ENCODE assay signal across 25 cellular contexts in genomic region chr2:147952118-147952517, GRCh38.
DNase-seq lines count a peak whose midpoint lies in the region; ATAC-seq, FAIRE-seq and TF ChIP-seq lines count a peak whose summit lies in the region.
"Had no signal": no experiment of that assay in that cellular context is flagged by ENCODE, and none has a peak within 500 bp of the region (broad histone marks: within the 10 kb centered on the region; RNA-seq: fewer than 3 reads in every experiment).

No MANE protein-coding gene starts in this region.

- H3K9me3 ChIP-seq in HepG2 (ENCODE audit: low read length): no peaks in the 10 kb centered on the region
- no peaks in the 10 kb centered on the region for H3K9me3 ChIP-seq in right lobe of liver
- H3K9me3 ChIP-seq in K562 (replicated peaks; ENCODE audit: control insufficient read depth, insufficient read depth, low read depth, low read length): no peaks in the 10 kb centered on the region
- H3K9me3 ChIP-seq: BE2C, BLaER1 had no signal

- H2AFZ ChIP-seq in HepG2 (ENCODE audit: low read length): no peak overlapping the region
- H2AFZ ChIP-seq in K562 (ENCODE audit: low read depth, low read length): no peak overlapping the region

- TF ChIP-seq RAD21 in HepG2 (CRISPR knock-in tag; IDR thresholded peaks at IDR 0.05) (no peak), K562 (CRISPR knock-in tag; conservative IDR thresholded peaks at IDR 0.05 in 1 of 2, IDR thresholded peaks at IDR 0.05 in 1 of 2) (no peak)

- H3K27ac Mint-ChIP-seq in stimulated activated effector memory CD8-positive, alpha-beta T cell treated with anti-CD3 and anti-CD28 coated beads, Interleukin-12 subunit alpha, Interleukin-12 subunit beta, amount 100 ng/mL, for 72 hours: no peak overlapping the region
- H3K27ac Mint-ChIP-seq: CD14-positive monocyte; CD4-positive, CD25-positive, alpha-beta regulatory T cell; CD8-positive, alpha-beta memory T cell had no signal

- CTCF ChIA-PET in HepG2 (lab: Yijun Ruan, JAX; ENCODE audit: low intra/inter-chr PET ratio, low total read pairs): no interaction called here
- CTCF ChIA-PET in K562 (lab: Yijun Ruan, JAX; ENCODE audit: low intra/inter-chr PET ratio): no interaction called here

- DNase-seq in HepG2 (ENCODE audit: low spot score): no peak
- DNase-seq in right lobe of liver: no peak
- no peak for DNase-seq in K562 (ENCODE audit: extremely low read depth in 1 of 4, low spot score in 3 of 4)
- DNase-seq in stimulated activated effector memory CD8-positive, alpha-beta T cell treated with anti-CD3 and anti-CD28 coated beads, Interleukin-12 subunit alpha, Interleukin-12 subunit beta, amount 100 ng/mL, for 72 hours (ENCODE audit: low spot score in 2 of 2): no peak
- DNase-seq in Right ventricle myocardium inferior (ENCODE audit: missing footprints): no peak
- DNase-seq: ACHN; BE2C; C1 segment of cervical spinal cord; CD4-positive, alpha-beta memory T cell; CD4-positive, CD25-positive, alpha-beta regulatory T cell; CD8-positive, alpha-beta memory T cell; COR-L47; DMS 273 treated with DMSO at 0.1 percent for 48 hours; DMS153; DMS53; DMS79; DND-41; EL; GDM1 had no signal

- H3K4me2 ChIP-seq in HepG2 (ENCODE audit: low read depth, low read length) (no peak overlapping the region), K562 (ENCODE audit: insufficient read depth, low read length) (no peak overlapping the region)
- H3K4me2 ChIP-seq: BLaER1 had no signal

- H3K79me2 ChIP-seq in HepG2 (ENCODE audit: insufficient read depth, low read length) (no peaks in the 10 kb centered on the region), K562 (ENCODE audit: control insufficient read depth, insufficient read depth, low read length) (no peaks in the 10 kb centered on the region)

- no peaks in the 10 kb centered on the region for H3K4me1 Mint-ChIP-seq in stimulated activated effector memory CD8-positive, alpha-beta T cell treated with anti-CD3 and anti-CD28 coated beads, Interleukin-12 subunit alpha, Interleukin-12 subunit beta, amount 100 ng/mL, for 72 hours
- H3K4me1 Mint-ChIP-seq: CD14-positive monocyte; CD4-positive, alpha-beta memory T cell; CD8-positive, alpha-beta memory T cell had no signal

- H3K36me3 ChIP-seq in HepG2 (replicated peaks in 1 of 2; ENCODE audit: control insufficient read depth in 1 of 2, insufficient read depth in 2 of 2, low read length in 2 of 2) (peaks cover 9 to 28% of the 10 kb centered on the region in 2 experiments), right lobe of liver (peaks cover 0 to 5% (median 0%) of the 10 kb centered on the region in 4 donors), K562 (ENCODE audit: control insufficient read depth, insufficient read depth, low read length) (peaks cover 24% of the 10 kb centered on the region)
- H3K36me3 ChIP-seq: BE2C had no signal

- H3K4me3 ChIP-seq in HepG2 (replicated peaks in 1 of 3; ENCODE audit: insufficient read depth in 1 of 3, low read depth in 2 of 3, low read length in 3 of 3): no peak overlapping the region
- H3K4me3 ChIP-seq in right lobe of liver: no peak overlapping the region
- H3K4me3 ChIP-seq in K562: no peak overlapping the region
- H3K4me3 ChIP-seq: BLaER1, GM12878 had no signal

- in situ Hi-C loops in HepG2 (cut with HindIII; ENCODE audit: extremely low pct_ligation_motif_present, low pct_unique_long_range_greater_than_20kb): no loop called here
- in situ Hi-C loops in K562 (cut with MboI): no loop called here

- TF ChIP-seq CTCF in HepG2 (CRISPR knock-in tag; IDR thresholded peaks at IDR 0.05): no peak
- TF ChIP-seq CTCF in right lobe of liver (IDR thresholded peaks at IDR 0.05): no peak
- no peak for TF ChIP-seq CTCF in K562 (IDR thresholded peaks at IDR 0.05 in 2 of 3, conservative IDR thresholded peaks at IDR 0.05 in 1 of 3; ENCODE audit: insufficient read depth in 2 of 3, low read depth in 1 of 3, low read length in 3 of 3)

- H3K27me3 ChIP-seq in HepG2 (ENCODE audit: control insufficient read depth in 1 of 2, insufficient read depth in 2 of 2, low read length in 2 of 2) (no peaks in the 10 kb centered on the region), right lobe of liver (no peaks in the 10 kb centered on the region), K562 (ENCODE audit: control insufficient read depth in 2 of 2, insufficient read depth in 2 of 2, low read length in 2 of 2) (no peaks in the 10 kb centered on the region)
- H3K27me3 ChIP-seq: BE2C, BLaER1 had no signal

- no peak for FAIRE-seq in HepG2 (lab: Jason Lieb, UNC)
- no peak for FAIRE-seq in K562 (lab: Jason Lieb, UNC)
- FAIRE-seq: GM12878, GM12892, GM18507 had no signal

- no peaks in the 10 kb centered on the region for H3K4me1 ChIP-seq in HepG2 (ENCODE audit: insufficient read depth, low read length)
- H3K4me1 ChIP-seq in right lobe of liver: no peaks in the 10 kb centered on the region
- no peaks in the 10 kb centered on the region for H3K4me1 ChIP-seq in K562 (replicated peaks in 1 of 2; ENCODE audit: control insufficient read depth in 2 of 2, insufficient read depth in 2 of 2, low read length in 2 of 2)
- H3K4me1 ChIP-seq: BE2C, BLaER1 had no signal

- H4K20me1 ChIP-seq in HepG2 (ENCODE audit: insufficient read depth, low read length): no peaks in the 10 kb centered on the region
- H4K20me1 ChIP-seq in K562 (replicated peaks; ENCODE audit: control insufficient read depth, insufficient read depth, low read length): no peaks in the 10 kb centered on the region
- H4K20me1 ChIP-seq: BLaER1 had no signal

- TF ChIP-seq EP300 in HepG2 (IDR thresholded peaks at IDR 0.05; ENCODE audit: low read depth in 2 of 2, low read length in 2 of 2) (no peak), HepG2 (CRISPR knock-in tag; IDR thresholded peaks at IDR 0.05; ENCODE audit: borderline replicate concordance) (no peak), K562 (IDR thresholded peaks at IDR 0.05; ENCODE audit: low read length) (no peak)

- H3K27ac ChIP-seq in HepG2 (ENCODE audit: extremely low read length, insufficient read depth, low read length) (no peak overlapping the region), right lobe of liver (no peak overlapping the region), K562 (ENCODE audit: extremely low read depth, low read depth, low read length) (no peak overlapping the region)
- H3K27ac ChIP-seq: 22Rv1, BLaER1 had no signal

- H3K4me3 Mint-ChIP-seq in stimulated activated effector memory CD8-positive, alpha-beta T cell treated with anti-CD3 and anti-CD28 coated beads, Interleukin-12 subunit alpha, Interleukin-12 subunit beta, amount 100 ng/mL, for 72 hours: no peak overlapping the region
- H3K4me3 Mint-ChIP-seq: CD14-positive monocyte; CD4-positive, alpha-beta memory T cell; CD4-positive, CD25-positive, alpha-beta regulatory T cell; CD8-positive, alpha-beta memory T cell had no signal

- no TSS peak for BruUV-seq in HepG2 (replicated peaks; lab: Mats Ljungman, UMichigan)
- BruUV-seq in K562 (replicated peaks; lab: Mats Ljungman, UMichigan): no TSS peak

- TF ChIP-seq POLR2A in HepG2 (IDR thresholded peaks at IDR 0.05; ENCODE audit: insufficient read depth in 1 of 2, low read depth in 2 of 2, low read length in 2 of 2) (no peak), right lobe of liver (IDR thresholded peaks at IDR 0.05) (no peak), K562 (conservative IDR thresholded peaks at IDR 0.05) (no peak)

- no peak for ATAC-seq in HepG2
- ATAC-seq in right lobe of liver: no peak
- ATAC-seq in K562: no peak
- ATAC-seq in stimulated activated effector memory CD8-positive, alpha-beta T cell treated with anti-CD3 and anti-CD28 coated beads, Interleukin-12 subunit alpha, Interleukin-12 subunit beta, amount 100 ng/mL, for 72 hours: no peak
- no peak for ATAC-seq in Right ventricle myocardium inferior
- ATAC-seq: GM12878 had no signal

- peaks cover 46% of the 10 kb centered on the region for H3K36me3 Mint-ChIP-seq in stimulated activated effector memory CD8-positive, alpha-beta T cell treated with anti-CD3 and anti-CD28 coated beads, Interleukin-12 subunit alpha, Interleukin-12 subunit beta, amount 100 ng/mL, for 72 hours

- H3K9ac ChIP-seq in HepG2 (ENCODE audit: insufficient read depth, low read depth, low read length): no peak overlapping the region
- H3K9ac ChIP-seq in K562 (ENCODE audit: insufficient read depth in 1 of 2, low read depth in 2 of 2, low read length in 2 of 2): no peak overlapping the region
- H3K9ac ChIP-seq: BLaER1 had no signal

- POLR2A ChIA-PET in HepG2 (lab: Yijun Ruan, JAX) (no interaction called here), K562 (lab: Yijun Ruan, JAX) (no interaction called here)

- H3K9me3 Mint-ChIP-seq in stimulated activated effector memory CD8-positive, alpha-beta T cell treated with anti-CD3 and anti-CD28 coated beads, Interleukin-12 subunit alpha, Interleukin-12 subunit beta, amount 100 ng/mL, for 72 hours: no peaks in the 10 kb centered on the region
- H3K9me3 Mint-ChIP-seq: CD14-positive monocyte; CD4-positive, alpha-beta memory T cell; CD4-positive, CD25-positive, alpha-beta regulatory T cell; CD8-positive, alpha-beta memory T cell had no signal

- no peaks in the 10 kb centered on the region for H3K9me1 ChIP-seq in K562 (ENCODE audit: control insufficient read depth, insufficient read depth, low read length)

- intact Hi-C loops in HepG2 (cut with micrococcal nuclease; ENCODE audit: unreplicated experiment) (no loop called here), right lobe of liver (cut with DNase I) (no loop called here), K562 (cut with micrococcal nuclease) (no loop called here), Right ventricle myocardium inferior (cut with DNase I) (no loop called here)

TF ChIP-seq in HepG2, 621 proteins besides CTCF, POLR2A, EP300 and RAD21:
- peak; percentile 81 to 94 for TF ChIP-seq MAFK (conservative IDR thresholded peaks at IDR 0.05 in 1 of 2, IDR thresholded peaks at IDR 0.05 in 1 of 2; ENCODE audit: low read length in 2 of 2)
- TF ChIP-seq MAFF (IDR thresholded peaks at IDR 0.05; ENCODE audit: low read depth, low read length): peak; percentile 87
- no peak for TF ChIP-seq ZNF607 (CRISPR knock-in tag; IDR thresholded peaks at IDR 0.05; ENCODE audit: borderline replicate concordance)

TF ChIP-seq in K562, 482 proteins besides CTCF, POLR2A, EP300 and RAD21 (continues in another document):
- TF ChIP-seq MAFG (tag; conservative IDR thresholded peaks at IDR 0.05) (peak; percentile 68), BHLHE40 (IDR thresholded peaks at IDR 0.05; ENCODE audit: low read length) (no peak), RFX7 (CRISPR knock-in tag; IDR thresholded peaks at IDR 0.05) (no peak), ZNF316 (IDR thresholded peaks at IDR 0.05) (peak; percentile 85), TCF7L2 (IDR thresholded peaks at IDR 0.05; ENCODE audit: low read depth, low read length) (no peak), BCL6 (CRISPR knock-in tag; IDR thresholded peaks at IDR 0.05) (no peak), MAFK (IDR thresholded peaks at IDR 0.05; ENCODE audit: low read length) (peak; percentile 66; the same call in 1 of the 2 replicates), MAFF (IDR thresholded peaks at IDR 0.05; ENCODE audit: low read length) (peak; percentile 73), ZNF274 (IDR thresholded peaks at IDR 0.05; ENCODE audit: borderline replicate concordance, low read depth, low read length) (no peak)

Comparison
In these comparisons a context has a peak if more than half of its experiments do, and no peak if none do; other contexts are left out.
1. Of the 241 proteins assayed by ChIP-seq in both HepG2 and K562: peak only in HepG2: none; only in K562: MAFG; in both: MAFF and MAFK; in neither: 238.